ENCODE assay signal across 10 cellular contexts in genomic region chr11:3043315-3043871, GRCh38. TPM values are rescaled to one million over a fixed set of nuclear protein-coding genes. Genes with fewer than 3 reads are reported as not detected.
A peak's percentile ranks its signal among the peaks of the same experiment; 100 is the strongest.
DNase-seq lines count a peak whose midpoint lies in the region; ATAC-seq and TF ChIP-seq lines count a peak whose summit lies in the region.
"Had no signal": no experiment of that assay in that cellular context is flagged by ENCODE, and none has a peak within 500 bp of the region (broad histone marks: within the 10 kb centered on the region; RNA-seq: fewer than 3 reads in every experiment).

No MANE protein-coding gene starts in this region.

- H3K9me3 ChIP-seq in MG63 = no peaks in the 10 kb centered on the region
- no peaks in the 10 kb centered on the region for H3K9me3 ChIP-seq in right lobe of liver
- H3K9me3 ChIP-seq in stomach smooth muscle (ENCODE audit: control insufficient read depth in 2 of 2, low read length in 2 of 2) = no peaks in the 10 kb centered on the region

- TF ChIP-seq POLR2A in right lobe of liver (IDR thresholded peaks at IDR 0.05) = peak; percentile 12

- intact Hi-C loops in right lobe of liver (cut with DNase I) = no loop called here

- H3K27ac ChIP-seq in right lobe of liver = peak overlapping the region; percentile 68 to 94 (median 94)
- peak overlapping the region; percentile 55 for H3K27ac ChIP-seq in stomach smooth muscle (ENCODE audit: low read length)

- POLR2A ChIA-PET in GM10248 (lab: Yijun Ruan, JAX) = no interaction called here

- peaks cover 0 to 42% (median 21%) of the 10 kb centered on the region in 4 donors for H3K4me1 ChIP-seq in right lobe of liver
- peaks cover 18% of the 10 kb centered on the region for H3K4me1 ChIP-seq in stomach smooth muscle (ENCODE audit: control insufficient read depth, insufficient read depth, low read length)

- H3K4me3 ChIP-seq in MG63 (no peak overlapping the region), right lobe of liver (peak overlapping the region in 2 of 3 donors; percentile 12 to 16), stomach smooth muscle (ENCODE audit: low read length in 2 of 2) (no peak overlapping the region)

- CTCF ChIA-PET in GM10248 (lab: Yijun Ruan, JAX) = interaction anchor here (1.0 to 3.5 kb wide), 2 partner anchors 28 to 48 kb away, joined by 3 to 20 read pairs; no protein-coding TSS in a partner anchor

- DNase-seq in MG63 (peak; percentile 96), dermis blood vessel endothelial cell (peak; percentile 34), right lobe of liver (peak; percentile 94 to 97 (median 95)), GOT3 (lab: John Stamatoyannopoulos, UW) (no peak), GM10248 (ENCODE audit: extremely low spot score) (no peak), NCI-H1930 (lab: John Stamatoyannopoulos, UW) (no peak)
- DNase-seq: natural killer cell, NCI-H146 had no signal

- no peaks in the 10 kb centered on the region for H3K27me3 ChIP-seq in MG63
- H3K27me3 ChIP-seq in right lobe of liver = no peaks in the 10 kb centered on the region
- no peaks in the 10 kb centered on the region for H3K27me3 ChIP-seq in stomach smooth muscle (ENCODE audit: control insufficient read depth in 1 of 2, insufficient read depth in 2 of 2, low read length in 2 of 2)

- TF ChIP-seq CTCF in right lobe of liver (IDR thresholded peaks at IDR 0.05) (no peak), GM10248 (IDR thresholded peaks at IDR 0.05; ENCODE audit: control extremely low read depth, extremely low read depth, low read depth, missing control alignments) (no peak)

- ATAC-seq in right lobe of liver = peak; percentile 73 to 77 (median 76)
- ATAC-seq in GM21447 (IDR thresholded peaks at IDR 0.05; ENCODE audit: unreplicated experiment) = no peak
- ATAC-seq: natural killer cell had no signal

- H3K9ac ChIP-seq in stomach smooth muscle (ENCODE audit: low read length in 2 of 2) = peak overlapping the region in 1 of 2 donors; percentile 55

- WGBS in right lobe of liver (ENCODE audit: insufficient coverage, low coverage, low lambda C conversion rate, missing lambda C conversion rate) = 23% methylated on average over 6 of the region's 16 CpGs

- H3K36me3 ChIP-seq in MG63 = peaks cover 53% of the 10 kb centered on the region
- peaks cover 0 to 23% (median 19%) of the 10 kb centered on the region in 4 donors for H3K36me3 ChIP-seq in right lobe of liver
- peaks cover 29 to 31% of the 10 kb centered on the region in 2 donors for H3K36me3 ChIP-seq in stomach smooth muscle (ENCODE audit: control insufficient read depth in 2 of 2, insufficient read depth in 2 of 2, low read length in 2 of 2)

RNA-seq across cellular contexts. Expression of gene CARS1, which starts 13.8 kb away (rescaled TPM):
- total RNA-seq in MG63 (2014; rRNA removed; shearing (Covaris generic); ENCODE audit: low replicate concordance) = 48.5 and 57.2 TPM in 2 replicates
- total RNA-seq in dermis blood vessel endothelial cell = 40.7 and 46.0 TPM in 2 replicates
- total RNA-seq in right lobe of liver = 10 to 100 TPM; 17.3 to 44.7 (median 22.7) TPM

RNA-seq across cellular contexts. Expression of gene NAP1L4, which starts 51.3 kb away (rescaled TPM):
- 98.0 and 116 TPM in 2 replicates for total RNA-seq in MG63 (2014; rRNA removed; shearing (Covaris generic); ENCODE audit: low replicate concordance)
- total RNA-seq in dermis blood vessel endothelial cell (132 and 165 TPM in 2 replicates), right lobe of liver (10 to 100 TPM; 37.6 to 76.0 (median 56.9) TPM)

Comparison
In these comparisons a context has a peak if more than half of its experiments do, and no peak if none do; other contexts are left out.
1. DNase-seq: peak in MG63 (single experiment), dermis blood vessel endothelial cell (single experiment) and right lobe of liver (3 of 3); none in GOT3 (single experiment), GM10248 (single experiment) and NCI-H1930 (0 of 2).
2. H3K4me3 ChIP-seq: peak in right lobe of liver (2 of 3); none in MG63 (single experiment) and stomach smooth muscle (0 of 2).